Comparison of ENCODE assay signal across 8 cellular contexts in genomic region chr3:122458992-122459391, GRCh38. TPM values are rescaled to one million over a fixed set of nuclear protein-coding genes. Genes with fewer than 3 reads are reported as not detected.
A peak's percentile ranks its signal among the peaks of the same experiment; 100 is the strongest.
DNase-seq lines count a peak whose midpoint lies in the region; ATAC-seq, FAIRE-seq and TF ChIP-seq lines count a peak whose summit lies in the region.

No MANE protein-coding gene starts in this region.

- in situ Hi-C loops in HepG2 (cut with HindIII; ENCODE audit: extremely low pct_ligation_motif_present, low pct_unique_long_range_greater_than_20kb) = no loop called here

- intact Hi-C loops in HepG2 (cut with micrococcal nuclease; ENCODE audit: unreplicated experiment) = no loop called here
- intact Hi-C loops in thyroid gland (cut with DNase I) = no loop called here

- CTCF ChIA-PET in HepG2 (lab: Yijun Ruan, JAX; ENCODE audit: low intra/inter-chr PET ratio, low total read pairs) = no interaction called here

- no peak overlapping the region for H4K5ac ChIP-seq in H9 (ENCODE audit: insufficient read length, low read depth, low read length)

- peaks cover 7 to 73% (median 50%) of the 10 kb centered on the region in 3 experiments; a peak in 6 of 7 replicates for H3K36me3 Mint-ChIP-seq in H9 (ENCODE audit: insufficient read depth in 1 of 3, low read depth in 3 of 3)

- H3K4ac ChIP-seq in H9 (ENCODE audit: low read depth, low read length) = no peak overlapping the region

- no peak overlapping the region for H2BK120ac ChIP-seq in H9 (ENCODE audit: low read depth, low read length, poor library complexity, severe bottlenecking)

- no peak overlapping the region for H2AK5ac ChIP-seq in H9 (ENCODE audit: insufficient read length, low read length)

- TF ChIP-seq POLR2A in HepG2 (IDR thresholded peaks at IDR 0.05; ENCODE audit: insufficient read depth in 1 of 2, low read depth in 2 of 2, low read length in 2 of 2) = no peak
- no peak for TF ChIP-seq POLR2A in thyroid gland (IDR thresholded peaks at IDR 0.05)

- no peak for TF ChIP-seq RAD21 in HepG2 (CRISPR knock-in tag; IDR thresholded peaks at IDR 0.05)

- H3K36me3 ChIP-seq in adipocyte (ENCODE audit: control insufficient read depth, insufficient read depth, low read length, severe bottlenecking) (peaks cover 87% of the 10 kb centered on the region), HepG2 (replicated peaks in 1 of 2; ENCODE audit: control insufficient read depth in 1 of 2, insufficient read depth in 2 of 2, low read length in 2 of 2) (peaks cover 6 to 54% of the 10 kb centered on the region in 2 experiments; a peak in 4 of 5 replicates), thyroid gland (peaks cover 6 to 18% of the 10 kb centered on the region in 2 donors)

- no peaks in the 10 kb centered on the region for H3K4me1 ChIP-seq in H9 (ENCODE audit: insufficient read depth, low read length)
- peaks cover 5% of the 10 kb centered on the region for H3K4me1 ChIP-seq in adipocyte (ENCODE audit: control insufficient read depth, insufficient read depth, low read length)
- H3K4me1 ChIP-seq in HepG2 (ENCODE audit: insufficient read depth, low read length) = peaks cover 16% of the 10 kb centered on the region
- H3K4me1 ChIP-seq in thyroid gland = no peaks in the 10 kb centered on the region

- no peak overlapping the region for H3K18ac ChIP-seq in H9 (ENCODE audit: insufficient read length, low read depth, low read length)

- no peaks in the 10 kb centered on the region for H3K9me3 Mint-ChIP-seq in H9

- H3T11ph ChIP-seq in H9 (ENCODE audit: low read length) = no peak overlapping the region

- H3K27ac ChIP-seq in H9 (ENCODE audit: insufficient read length, low read depth, low read length) (no peak overlapping the region), HepG2 (ENCODE audit: extremely low read length, insufficient read depth, low read length) (no peak overlapping the region), thyroid gland (no peak overlapping the region)

- H3K9ac ChIP-seq in H9 (ENCODE audit: extremely low read depth, insufficient read length, low read length) (no peak overlapping the region), adipocyte (ENCODE audit: low read length) (no peak overlapping the region), HepG2 (ENCODE audit: insufficient read depth, low read depth, low read length) (no peak overlapping the region)

- H3K56ac ChIP-seq in H9 (ENCODE audit: insufficient read length, low read depth, low read length) = no peak overlapping the region

- H3K14ac ChIP-seq in H9 (ENCODE audit: insufficient read depth, low read length) = no peak overlapping the region

- H3K4me3 ChIP-seq in adipocyte (ENCODE audit: low read length) (no peak overlapping the region), HepG2 (replicated peaks in 1 of 3; ENCODE audit: insufficient read depth in 1 of 3, low read depth in 2 of 3, low read length in 3 of 3) (no peak overlapping the region), thyroid gland (replicated peaks in 1 of 3) (no peak overlapping the region)

- H3K4me3 Mint-ChIP-seq in H9 = no peak overlapping the region

- H2AFZ ChIP-seq in H9 (ENCODE audit: low read length) (no peak overlapping the region), HepG2 (ENCODE audit: low read length) (no peak overlapping the region)

- no peaks in the 10 kb centered on the region for H3K4me1 Mint-ChIP-seq in H9

- BruUV-seq in HepG2 (replicated peaks; lab: Mats Ljungman, UMichigan) = no TSS peak

- H3K79me2 ChIP-seq in H9 (ENCODE audit: insufficient read depth, low read length) (no peaks in the 10 kb centered on the region), HepG2 (ENCODE audit: insufficient read depth, low read length) (no peaks in the 10 kb centered on the region)

- H3K27me3 Mint-ChIP-seq in H9 (ENCODE audit: low read depth) = no peaks in the 10 kb centered on the region

- H2BK20ac ChIP-seq in H9 (ENCODE audit: low read depth, low read length, poor library complexity, severe bottlenecking) = no peak overlapping the region

- POLR2A ChIA-PET in HepG2 (lab: Yijun Ruan, JAX) = interaction anchor here (1.4 kb wide), 1 partner anchor 75 kb away, joined by 3 read pairs; the partner anchor contains the start of gene FAM162A

- peak overlapping the region in 1 of 3 experiments; percentile 70; a peak in 1 of 7 replicates for H3K27ac Mint-ChIP-seq in H9

- H4K20me1 ChIP-seq in H9 (ENCODE audit: control insufficient read depth, insufficient read depth, insufficient read length) = no peaks in the 10 kb centered on the region
- H4K20me1 ChIP-seq in HepG2 (ENCODE audit: insufficient read depth, low read length) = no peaks in the 10 kb centered on the region

- DNase-seq in Ammon's horn (ENCODE audit: low spot score) (peak; percentile 16), H9 (no peak), adipocyte (ENCODE audit: low read depth) (peak; percentile 82), HepG2 (ENCODE audit: low spot score) (no peak), NCI-H774 (lab: John Stamatoyannopoulos, UW) (no peak), NCI-H748 (lab: John Stamatoyannopoulos, UW; ENCODE audit: unreplicated experiment) (no peak), thyroid gland (no peak)

- H4K8ac ChIP-seq in H9 (replicated peaks; ENCODE audit: insufficient read length, low read depth, low read length) = no peak overlapping the region

- H2BK15ac ChIP-seq in H9 (ENCODE audit: low read depth, low read length) = no peak overlapping the region

- no peak overlapping the region for H2BK5ac ChIP-seq in H9 (ENCODE audit: insufficient read length, low read length)

- H3K4me2 ChIP-seq in H9 (ENCODE audit: insufficient read depth, insufficient read length, low read length) (no peak overlapping the region), HepG2 (ENCODE audit: low read depth, low read length) (no peak overlapping the region)

- no peaks in the 10 kb centered on the region for H3K23me2 ChIP-seq in H9 (ENCODE audit: insufficient read length, low read depth, low read length, poor library complexity, severe bottlenecking)

- WGBS in H9 (ENCODE audit: extremely low coverage, insufficient read length, low lambda C conversion rate) = no CpG with 5 or more reads among the region's 4 CpGs
- 93% methylated on average over 4 of the region's 4 CpGs for WGBS in HepG2 (ENCODE audit: low lambda C conversion rate)
- 74 to 77% methylated on average over 4 of the region's 4 CpGs for WGBS in thyroid gland, 2 donors

- H2BK12ac ChIP-seq in H9 (ENCODE audit: insufficient read length, low read depth, low read length) = no peak overlapping the region

- peak; percentile 70 for TF ChIP-seq CTCF in H9 (conservative IDR thresholded peaks at IDR 0.05)
- no peak for TF ChIP-seq CTCF in HepG2 (CRISPR knock-in tag; IDR thresholded peaks at IDR 0.05)
- TF ChIP-seq CTCF in thyroid gland (IDR thresholded peaks at IDR 0.05) = peak in 2 of 6 experiments; percentile 11 to 27

- ATAC-seq in HepG2 (no peak), HG02798 (IDR thresholded peaks at IDR 0.05; ENCODE audit: poor library complexity, unreplicated experiment) (no peak)

- H3K79me1 ChIP-seq in H9 (ENCODE audit: insufficient read depth, low read depth, low read length, poor library complexity, severe bottlenecking) = no peaks in the 10 kb centered on the region

- TF ChIP-seq EP300 in HepG2 (IDR thresholded peaks at IDR 0.05; ENCODE audit: low read depth in 2 of 2, low read length in 2 of 2) (no peak), HepG2 (CRISPR knock-in tag; IDR thresholded peaks at IDR 0.05; ENCODE audit: borderline replicate concordance) (no peak)

- no peak overlapping the region for H3K23ac ChIP-seq in H9 (ENCODE audit: insufficient read length, low read depth, low read length)

- FAIRE-seq in HepG2 (lab: Jason Lieb, UNC) = no peak

- no peak overlapping the region for H4K91ac ChIP-seq in H9 (ENCODE audit: insufficient read length, low read depth, low read length)

- H3K27me3 ChIP-seq in H9 (ENCODE audit: insufficient read depth, low read length) (no peaks in the 10 kb centered on the region), adipocyte (replicated peaks; ENCODE audit: control insufficient read depth, insufficient read depth, low read length) (no peaks in the 10 kb centered on the region), HepG2 (ENCODE audit: control insufficient read depth in 1 of 2, insufficient read depth in 2 of 2, low read length in 2 of 2) (no peaks in the 10 kb centered on the region), thyroid gland (no peaks in the 10 kb centered on the region)

- H3K9me3 ChIP-seq in H9 (ENCODE audit: control insufficient read depth, low read depth, low read length) = no peaks in the 10 kb centered on the region
- no peaks in the 10 kb centered on the region for H3K9me3 ChIP-seq in adipocyte (ENCODE audit: control insufficient read depth, low read length)
- no peaks in the 10 kb centered on the region for H3K9me3 ChIP-seq in HepG2 (ENCODE audit: low read length)
- H3K9me3 ChIP-seq in thyroid gland = no peaks in the 10 kb centered on the region

RNA-seq across cellular contexts. Expression of gene WDR5B, which starts 43.1 kb away (rescaled TPM):
- 3.2 and 3.7 TPM in 2 replicates for total RNA-seq in H9 (2021)
- total RNA-seq in HepG2 (2016; rRNA removed; fragmentation: Illumina TruSeq; extraction: Trizol) = 3.6 and 4.5 TPM in 2 replicates
- 1.1 and 1.2 TPM in 2 replicates for total RNA-seq in HepG2 (2016; cell fraction: cytosol; rRNA removed; fragmentation: Illumina TruSeq; extraction: Trizol; ENCODE audit: low read depth)
- 3.5 and 5.6 TPM in 2 replicates for total RNA-seq in HepG2 (2016; cell fraction: insoluble cytoplasmic fraction; rRNA removed; fragmentation: Illumina TruSeq; extraction: Trizol)
- total RNA-seq in HepG2 (2016; cell fraction: membrane; rRNA removed; fragmentation: Illumina TruSeq; extraction: Trizol) = 2.8 and 3.6 TPM in 2 replicates
- 4.0 TPM in 2 replicates for total RNA-seq in HepG2 (2016; cell fraction: nucleus; rRNA removed; fragmentation: Illumina TruSeq; extraction: Trizol)
- polyA plus RNA-seq in HepG2 (2011; rRNA removed) = 2.2 and 2.5 TPM in 2 replicates
- 0.94 and 1.8 TPM in 2 replicates for polyA plus RNA-seq in HepG2 (2011; cell fraction: cytosol; rRNA removed)
- 1.3 and 2.0 TPM in 2 replicates for polyA plus RNA-seq in HepG2 (2011; cell fraction: nucleus; rRNA removed)
- polyA plus RNA-seq in HepG2 (2012) = 1.6 and 2.3 TPM in 2 replicates
- polyA plus RNA-seq in HepG2 (2016; cell fraction: cytosol; fragmentation: Illumina TruSeq; extraction: Trizol; ENCODE audit: low read depth) = 0.49 and 0.52 TPM in 2 replicates
- polyA plus RNA-seq in HepG2 (2016; cell fraction: insoluble cytoplasmic fraction; fragmentation: Illumina TruSeq; extraction: Trizol; ENCODE audit: low read depth) = 3.5 and 4.0 TPM in 2 replicates
- 1.4 and 1.5 TPM in 2 replicates for polyA plus RNA-seq in HepG2 (2016; cell fraction: membrane; fragmentation: Illumina TruSeq; extraction: Trizol; ENCODE audit: low read depth)
- 3.7 and 4.4 TPM in 2 replicates for polyA plus RNA-seq in HepG2 (2016; cell fraction: nucleus; fragmentation: Illumina TruSeq; extraction: Trizol; ENCODE audit: insufficient read depth, low read depth)
- 1.7 and 3.5 TPM in 2 replicates for polyA minus RNA-seq in HepG2 (2011; rRNA and poly(A)+ RNA removed; ENCODE audit: low replicate concordance)
- 1.1 and 1.4 TPM in 2 replicates for polyA minus RNA-seq in HepG2 (2011; cell fraction: cytosol; rRNA and poly(A)+ RNA removed)
- polyA minus RNA-seq in HepG2 (2011; cell fraction: nucleus; rRNA and poly(A)+ RNA removed) = 5.9 and 8.2 TPM in 2 replicates
- total RNA-seq in thyroid gland = 10 to 100 TPM in 1 of 4 donors, 1 to 10 TPM in 3; 8.6 to 10.7 (median 9.3) TPM

RNA-seq across cellular contexts. Expression of gene KPNA1, which starts 55.7 kb away (rescaled TPM):
- 71.7 and 71.8 TPM in 2 replicates for total RNA-seq in H9 (2021)
- total RNA-seq in HepG2 (2016; rRNA removed; fragmentation: Illumina TruSeq; extraction: Trizol) = 30.0 and 49.7 TPM in 2 replicates
- total RNA-seq in HepG2 (2016; cell fraction: cytosol; rRNA removed; fragmentation: Illumina TruSeq; extraction: Trizol; ENCODE audit: low read depth) = 4.1 and 5.0 TPM in 2 replicates
- total RNA-seq in HepG2 (2016; cell fraction: insoluble cytoplasmic fraction; rRNA removed; fragmentation: Illumina TruSeq; extraction: Trizol) = 28.3 and 45.9 TPM in 2 replicates
- total RNA-seq in HepG2 (2016; cell fraction: membrane; rRNA removed; fragmentation: Illumina TruSeq; extraction: Trizol) = 6.0 and 6.7 TPM in 2 replicates
- total RNA-seq in HepG2 (2016; cell fraction: nucleus; rRNA removed; fragmentation: Illumina TruSeq; extraction: Trizol) = 27.0 and 29.3 TPM in 2 replicates
- 14.7 and 15.4 TPM in 2 replicates for polyA plus RNA-seq in HepG2 (2011; rRNA removed)
- polyA plus RNA-seq in HepG2 (2011; cell fraction: cytosol; rRNA removed) = 11.8 and 17.4 TPM in 2 replicates
- polyA plus RNA-seq in HepG2 (2011; cell fraction: nucleus; rRNA removed) = 10.3 and 14.5 TPM in 2 replicates
- 19.7 and 22.5 TPM in 2 replicates for polyA plus RNA-seq in HepG2 (2012)
- 1.1 and 1.4 TPM in 2 replicates for polyA plus RNA-seq in HepG2 (2016; cell fraction: cytosol; fragmentation: Illumina TruSeq; extraction: Trizol; ENCODE audit: low read depth)
- polyA plus RNA-seq in HepG2 (2016; cell fraction: insoluble cytoplasmic fraction; fragmentation: Illumina TruSeq; extraction: Trizol; ENCODE audit: low read depth) = 53.6 and 54.5 TPM in 2 replicates
- 3.3 and 3.8 TPM in 2 replicates for polyA plus RNA-seq in HepG2 (2016; cell fraction: membrane; fragmentation: Illumina TruSeq; extraction: Trizol; ENCODE audit: low read depth)
- polyA plus RNA-seq in HepG2 (2016; cell fraction: nucleus; fragmentation: Illumina TruSeq; extraction: Trizol; ENCODE audit: insufficient read depth, low read depth) = 33.7 and 36.9 TPM in 2 replicates
- polyA minus RNA-seq in HepG2 (2011; rRNA and poly(A)+ RNA removed; ENCODE audit: low replicate concordance) = 21.2 and 58.7 TPM in 2 replicates
- 14.3 and 28.6 TPM in 2 replicates for polyA minus RNA-seq in HepG2 (2011; cell fraction: cytosol; rRNA and poly(A)+ RNA removed)
- 25.8 and 29.0 TPM in 2 replicates for polyA minus RNA-seq in HepG2 (2011; cell fraction: nucleus; rRNA and poly(A)+ RNA removed)
- total RNA-seq in thyroid gland = 10 to 100 TPM; 33.8 to 61.8 (median 40.9) TPM

Comparison
In these comparisons a context has a peak if more than half of its experiments do, and no peak if none do; other contexts are left out.
1. DNase-seq: peak in Ammon's horn (single experiment) and adipocyte (single experiment); none in H9 (single experiment), HepG2 (single experiment), NCI-H774 (single experiment), NCI-H748 (single experiment) and thyroid gland (0 of 2).